ENCODE assay signal across 19 cellular contexts in genomic region chr17:42241871-42242270, GRCh38. TPM values are rescaled to one million over a fixed set of nuclear protein-coding genes. Genes with fewer than 3 reads are reported as not detected.
DNase-seq lines count a peak whose midpoint lies in the region; ATAC-seq and TF ChIP-seq lines count a peak whose summit lies in the region.
"Had no signal": no experiment of that assay in that cellular context is flagged by ENCODE, and none has a peak within 500 bp of the region (broad histone marks: within the 10 kb centered on the region; RNA-seq: fewer than 3 reads in every experiment).

No MANE protein-coding gene starts in this region.

- no peak for ATAC-seq in HG02840 (IDR thresholded peaks at IDR 0.05; ENCODE audit: low FRiP score, unreplicated experiment)
- ATAC-seq: PC-3 had no signal

- no peak for TF ChIP-seq EP300 in neural cell (conservative IDR thresholded peaks at IDR 0.05; ENCODE audit: poor library complexity, severe bottlenecking)

- no peaks in the 10 kb centered on the region for H3K9me2 ChIP-seq in neural cell (ENCODE audit: insufficient read depth, low read length)

- H3K36me3 ChIP-seq in WERI-Rb-1 (no peaks in the 10 kb centered on the region), neural cell (ENCODE audit: insufficient read depth, low read length) (no peaks in the 10 kb centered on the region), Peyer's patch (no peaks in the 10 kb centered on the region)
- H3K36me3 ChIP-seq: BE2C had no signal

- no peaks in the 10 kb centered on the region for H4K20me1 ChIP-seq in neural cell (ENCODE audit: insufficient read depth)

- H3K79me2 ChIP-seq in neural cell (replicated peaks; ENCODE audit: insufficient read depth, low read length) = peaks cover 13% of the 10 kb centered on the region

- H3K9me3 ChIP-seq in WERI-Rb-1 (ENCODE audit: severe bottlenecking) = no peaks in the 10 kb centered on the region
- no peaks in the 10 kb centered on the region for H3K9me3 ChIP-seq in neural cell (ENCODE audit: low read length)
- H3K9me3 ChIP-seq in Peyer's patch = no peaks in the 10 kb centered on the region
- H3K9me3 ChIP-seq: BE2C had no signal

- H3K27me3 ChIP-seq in WERI-Rb-1 (ENCODE audit: insufficient read depth, low read depth, severe bottlenecking) = no peaks in the 10 kb centered on the region
- H3K27me3 ChIP-seq in neural cell (ENCODE audit: insufficient read depth, low read depth, low read length) = no peaks in the 10 kb centered on the region
- H3K27me3 ChIP-seq in Peyer's patch = no peaks in the 10 kb centered on the region
- H3K27me3 ChIP-seq: BE2C had no signal

- no peak for TF ChIP-seq CTCF in WERI-Rb-1 (IDR thresholded peaks at IDR 0.05; ENCODE audit: low read depth, low read length)
- TF ChIP-seq CTCF in neural cell (IDR thresholded peaks at IDR 0.05; ENCODE audit: poor library complexity, severe bottlenecking) = no peak
- no peak for TF ChIP-seq CTCF in Peyer's patch (IDR thresholded peaks at IDR 0.05)

- DNase-seq in NCI-H2171 treated with DMSO at 0.1 percent for 48 hours (lab: John Stamatoyannopoulos, UW) (peak; percentile 55), NCI-H2171 (lab: John Stamatoyannopoulos, UW) (no peak), G401 (ENCODE audit: low spot score) (peak; percentile 46), WERI-Rb-1 (no peak), Peyer's patch (no peak), NOMO-1 (lab: John Stamatoyannopoulos, UW; ENCODE audit: unreplicated experiment in 2 of 2) (no peak)
- DNase-seq: 8988T, BE2C, DMS79, NCI-H1417, NCI-H2029, NCI-H446, NCI-H748 treated with DMSO at 0.1 percent for 48 hours, PC-3 had no signal

- H3K4me3 ChIP-seq in WERI-Rb-1 (ENCODE audit: low read depth, low read length) = no peak overlapping the region
- no peak overlapping the region for H3K4me3 ChIP-seq in neural cell (ENCODE audit: low read length)
- no peak overlapping the region for H3K4me3 ChIP-seq in Peyer's patch

- no peak overlapping the region for H2AFZ ChIP-seq in neural cell (ENCODE audit: low read depth, low read length)

- H3K9ac ChIP-seq in neural cell (ENCODE audit: low read length) = no peak overlapping the region

- in situ Hi-C loops in G401 (cut with HindIII; ENCODE audit: low sequenced_read_pairs) = no loop called here

- no peaks in the 10 kb centered on the region for H3F3A ChIP-seq in neural cell (ENCODE audit: insufficient read depth, low read length, poor library complexity, severe bottlenecking)

- H3K27ac ChIP-seq in WERI-Rb-1 = peak overlapping the region; percentile 39
- H3K27ac ChIP-seq in neural cell (ENCODE audit: low read length) = peak overlapping the region; percentile 7
- no peak overlapping the region for H3K27ac ChIP-seq in Peyer's patch

- no peak for TF ChIP-seq POLR2A in Peyer's patch (IDR thresholded peaks at IDR 0.05)

- H3K4me1 ChIP-seq in Peyer's patch = no peaks in the 10 kb centered on the region
- H3K4me1 ChIP-seq: BE2C had no signal

- H3K4me2 ChIP-seq in neural cell (ENCODE audit: low read length) = no peak overlapping the region

- TF ChIP-seq RAD21 in neural cell (conservative IDR thresholded peaks at IDR 0.05) = no peak

TF ChIP-seq in neural cell, 6 proteins besides CTCF, POLR2A, EP300 and RAD21:
- TF ChIP-seq TAF1 (IDR thresholded peaks at IDR 0.05; ENCODE audit: low read depth) (no peak), SMC3 (conservative IDR thresholded peaks at IDR 0.05; ENCODE audit: poor library complexity) (no peak), REST (IDR thresholded peaks at IDR 0.05; ENCODE audit: borderline replicate concordance) (no peak), EZH2 (IDR thresholded peaks at IDR 0.05; ENCODE audit: borderline replicate concordance, insufficient read depth, low read length, poor library complexity, severe bottlenecking) (no peak), MXI1 (conservative IDR thresholded peaks at IDR 0.05; ENCODE audit: poor library complexity, severe bottlenecking) (no peak), POLR2AphosphoS5 (IDR thresholded peaks at IDR 0.05) (no peak)

RNA-seq across cellular contexts. Expression of gene STAT5B, which starts 34.3 kb away (rescaled TPM):
- 10.4 and 15.8 TPM in 2 replicates for total RNA-seq in G401 (2014; rRNA removed; shearing (Covaris generic))
- 47.4 and 54.9 TPM in 2 replicates for polyA plus RNA-seq in neural cell
- polyA minus RNA-seq in neural cell = 56.2 and 64.2 TPM in 2 replicates
- 100 to 1,000 TPM in 1 of 4 donors, 10 to 100 TPM in 3; 36.3 to 128 (median 68.1) TPM for total RNA-seq in Peyer's patch
- total RNA-seq: PC-3 had no signal

RNA-seq across cellular contexts. Expression of gene STAT5A, which starts 46.4 kb away (rescaled TPM):
- 0.18 and 0.31 TPM in 2 replicates for total RNA-seq in G401 (2014; rRNA removed; shearing (Covaris generic))
- polyA plus RNA-seq in neural cell = 0.08 and 0.28 TPM in 2 replicates
- polyA minus RNA-seq in neural cell = 0.58 and 1.5 TPM in 2 replicates
- total RNA-seq in Peyer's patch = 10 to 100 TPM; 11.2 to 80.0 (median 34.5) TPM
- total RNA-seq: PC-3 had no signal

RNA-seq across cellular contexts. Expression of gene GHDC, which starts 47.6 kb away (rescaled TPM):
- total RNA-seq in G401 (2014; rRNA removed; shearing (Covaris generic)) = 1.1 and 1.4 TPM in 2 replicates
- 2.5 and 3.2 TPM in 2 replicates for polyA plus RNA-seq in neural cell
- 0.49 and 1.4 TPM in 2 replicates for polyA minus RNA-seq in neural cell
- total RNA-seq in Peyer's patch = 10 to 100 TPM; 13.2 to 71.4 (median 44.3) TPM
- total RNA-seq: PC-3 had no signal

RNA-seq across cellular contexts. Expression of gene HCRT, which starts 56.6 kb away (rescaled TPM):
- total RNA-seq in G401 (2014; rRNA removed; shearing (Covaris generic)) = not detected in 2 replicates
- not detected in 2 replicates for polyA plus RNA-seq in neural cell
- not detected in 2 replicates for polyA minus RNA-seq in neural cell
- not detected for total RNA-seq in Peyer's patch
- total RNA-seq: H4, HT-29, M059J, PC-3 had no signal

Comparison
In these comparisons a context has a peak if more than half of its experiments do, and no peak if none do; other contexts are left out.
1. DNase-seq: peak in NCI-H2171 treated with DMSO at 0.1 percent for 48 hours (single experiment) and G401 (single experiment); none in NCI-H2171 (single experiment), WERI-Rb-1 (single experiment), Peyer's patch (0 of 3) and NOMO-1 (0 of 2).
2. H3K27ac ChIP-seq: peak in WERI-Rb-1 (single experiment) and neural cell (single experiment); none in Peyer's patch (0 of 4).